Comparison of ENCODE assay signal across 1 cellular context in genomic region chr10:132714096-132714721, GRCh38.
TF ChIP-seq lines count a peak whose summit lies in the region.

No MANE protein-coding gene starts in this region.

TF ChIP-seq in H1, 55 proteins besides CTCF, POLR2A, EP300 and RAD21:
- TF ChIP-seq BCL11A (IDR thresholded peaks at IDR 0.05; ENCODE audit: low read depth in 2 of 2, low read length in 2 of 2), result no peak
- TF ChIP-seq BACH1 (IDR thresholded peaks at IDR 0.05; ENCODE audit: low read length), result no peak
- TF ChIP-seq SIRT6 (IDR thresholded peaks at IDR 0.05; ENCODE audit: low read length), result no peak
- TF ChIP-seq GABPA (IDR thresholded peaks at IDR 0.05; ENCODE audit: borderline replicate concordance, insufficient read depth, low read length), result peak; percentile 46
- TF ChIP-seq TEAD4 (IDR thresholded peaks at IDR 0.05; ENCODE audit: low read depth, low read length), result 0 out of 2 replicates have a peak, but pooled peaks have one; percentile 23
- no peak for TF ChIP-seq CBX8 (IDR thresholded peaks at IDR 0.05; ENCODE audit: borderline replicate concordance, low read depth, low read length)
- peak; percentile 29 for TF ChIP-seq EZH2 (IDR thresholded peaks at IDR 0.05; ENCODE audit: low read depth, low read length, severe bottlenecking)
- peak; percentile 18; the same call in 1 of the 2 replicates for TF ChIP-seq CREB1 (IDR thresholded peaks at IDR 0.05)
- peak; percentile 38; the same call in 1 of the 2 replicates for TF ChIP-seq MAX (IDR thresholded peaks at IDR 0.05)
- TF ChIP-seq SP1 (IDR thresholded peaks at IDR 0.05; ENCODE audit: low read depth, low read length), result no peak
